ENCODE assay signal across 11 cellular contexts in genomic region chr6:97524846-97525245, GRCh38.
DNase-seq lines count a peak whose midpoint lies in the region; ATAC-seq and TF ChIP-seq lines count a peak whose summit lies in the region.
"Had no signal": no experiment of that assay in that cellular context is flagged by ENCODE, and none has a peak within 500 bp of the region (broad histone marks: within the 10 kb centered on the region; RNA-seq: fewer than 3 reads in every experiment).

No MANE protein-coding gene starts in this region.

- H3K4me1 ChIP-seq in HUES6 (ENCODE audit: control insufficient read depth, insufficient read depth, low read length): peaks cover 22% of the 10 kb centered on the region
- H3K4me1 ChIP-seq in CD8-positive, alpha-beta T cell (ENCODE audit: insufficient read depth, low read length): no peaks in the 10 kb centered on the region
- H3K4me1 ChIP-seq: suprapubic skin had no signal

- H3K27me3 Mint-ChIP-seq in endothelial cell (ENCODE audit: unreplicated experiment): no peaks in the 10 kb centered on the region
- no peaks in the 10 kb centered on the region for H3K27me3 Mint-ChIP-seq in progenitor cell of endocrine pancreas
- peaks cover 4% of the 10 kb centered on the region for H3K27me3 Mint-ChIP-seq in CD8-positive, alpha-beta T cell (ENCODE audit: low read depth)

- peaks cover 2% of the 10 kb centered on the region; the same call in 1 of the 2 replicates for H3K9me3 ChIP-seq in HUES6 (ENCODE audit: control insufficient read depth, insufficient read depth, low read depth, low read length)
- no peaks in the 10 kb centered on the region for H3K9me3 ChIP-seq in CD8-positive, alpha-beta T cell (ENCODE audit: low read length)
- H3K9me3 ChIP-seq: suprapubic skin had no signal

- no peaks in the 10 kb centered on the region for H3K9me3 Mint-ChIP-seq in endothelial cell (ENCODE audit: unreplicated experiment)
- H3K9me3 Mint-ChIP-seq in progenitor cell of endocrine pancreas (ENCODE audit: low read depth): no peaks in the 10 kb centered on the region
- H3K9me3 Mint-ChIP-seq in CD8-positive, alpha-beta T cell: no peaks in the 10 kb centered on the region

- H3K4me3 ChIP-seq in HUES6 (ENCODE audit: low read depth, low read length): no peak overlapping the region
- no peak overlapping the region for H3K4me3 ChIP-seq in CD8-positive, alpha-beta T cell (ENCODE audit: low read depth, low read length)
- H3K4me3 ChIP-seq: suprapubic skin had no signal

- intact Hi-C loops in CD8-positive, alpha-beta T cell (cut with DNase I, micrococcal nuclease): no loop called here

- no peaks in the 10 kb centered on the region for H3K27me3 ChIP-seq in HUES6 (ENCODE audit: control insufficient read depth, insufficient read depth, low read length)
- H3K27me3 ChIP-seq in CD8-positive, alpha-beta T cell (ENCODE audit: insufficient read depth, low read length): no peaks in the 10 kb centered on the region
- H3K27me3 ChIP-seq: brain microvascular endothelial cell, suprapubic skin had no signal

- TF ChIP-seq CTCF in endothelial cell (IDR thresholded peaks at IDR 0.05; ENCODE audit: unreplicated experiment): no peak
- TF ChIP-seq CTCF in progenitor cell of endocrine pancreas (IDR thresholded peaks at IDR 0.05; ENCODE audit: unreplicated experiment): no peak
- TF ChIP-seq CTCF in CD8-positive, alpha-beta T cell (IDR thresholded peaks at IDR 0.05): no peak

- CTCF ChIA-PET in CD8-positive, alpha-beta T cell (lab: Charles Lee): no interaction called here

- peaks cover 22% of the 10 kb centered on the region for H3K4me1 Mint-ChIP-seq in endothelial cell (ENCODE audit: unreplicated experiment)
- no peaks in the 10 kb centered on the region for H3K4me1 Mint-ChIP-seq in progenitor cell of endocrine pancreas (ENCODE audit: low read depth)
- H3K4me1 Mint-ChIP-seq in CD8-positive, alpha-beta T cell (ENCODE audit: low read depth): no peaks in the 10 kb centered on the region

- H3K36me3 Mint-ChIP-seq in endothelial cell (ENCODE audit: low read depth, unreplicated experiment): no peaks in the 10 kb centered on the region
- no peaks in the 10 kb centered on the region for H3K36me3 Mint-ChIP-seq in progenitor cell of endocrine pancreas (ENCODE audit: insufficient read depth)
- H3K36me3 Mint-ChIP-seq in CD8-positive, alpha-beta T cell: no peaks in the 10 kb centered on the region

- no peak for ATAC-seq in CD8-positive, alpha-beta T cell
- ATAC-seq: left cardiac atrium had no signal

- H3K36me3 ChIP-seq in HUES6 (ENCODE audit: control insufficient read depth, insufficient read depth, low read length): no peaks in the 10 kb centered on the region
- H3K36me3 ChIP-seq in CD8-positive, alpha-beta T cell (ENCODE audit: insufficient read depth, low read length): no peaks in the 10 kb centered on the region
- H3K36me3 ChIP-seq: brain microvascular endothelial cell, suprapubic skin had no signal

- POLR2A ChIA-PET in CD8-positive, alpha-beta T cell (lab: Charles Lee): no interaction called here

- H3K27ac Mint-ChIP-seq in endothelial cell (ENCODE audit: unreplicated experiment): peak overlapping the region; percentile 89
- H3K27ac Mint-ChIP-seq in progenitor cell of endocrine pancreas: no peak overlapping the region
- H3K27ac Mint-ChIP-seq in CD8-positive, alpha-beta T cell: no peak overlapping the region

- no peak overlapping the region for H3K9ac ChIP-seq in HUES6 (ENCODE audit: low read length)

- DNase-seq in NCI-H69 (lab: John Stamatoyannopoulos, UW): peak; percentile 99
- peak; percentile 49 for DNase-seq in endothelial cell (ENCODE audit: low spot score)
- DNase-seq in renal cortical epithelial cell (ENCODE audit: low read depth): peak; percentile 2
- DNase-seq in activated gamma-delta T cell (lab: John Stamatoyannopoulos, UW): no peak
- no peak for DNase-seq in progenitor cell of endocrine pancreas (ENCODE audit: low spot score, unreplicated experiment)
- no peak for DNase-seq in CD8-positive, alpha-beta T cell
- DNase-seq: brain microvascular endothelial cell, KBM-7, left cardiac atrium had no signal

- H3K27ac ChIP-seq in HUES6 (ENCODE audit: low read depth, low read length): peak overlapping the region; percentile 62; the same call in 1 of the 2 replicates
- H3K27ac ChIP-seq in CD8-positive, alpha-beta T cell (ENCODE audit: low read depth, low read length): no peak overlapping the region
- H3K27ac ChIP-seq: brain microvascular endothelial cell, suprapubic skin had no signal

- H3K4me3 Mint-ChIP-seq in endothelial cell (ENCODE audit: unreplicated experiment): no peak overlapping the region
- H3K4me3 Mint-ChIP-seq in progenitor cell of endocrine pancreas (ENCODE audit: low read depth): no peak overlapping the region
- H3K4me3 Mint-ChIP-seq in CD8-positive, alpha-beta T cell: no peak overlapping the region

Comparison
In these comparisons a context has a peak if more than half of its experiments do, and no peak if none do; other contexts are left out.
1. DNase-seq: peak in NCI-H69 (single experiment), endothelial cell (single experiment) and renal cortical epithelial cell (single experiment); none in activated gamma-delta T cell (single experiment), progenitor cell of endocrine pancreas (single experiment) and CD8-positive, alpha-beta T cell (0 of 7).